22 cellular contexts compared by ENCODE assay signal in genomic region chr18:32753656-32754221, GRCh38. TPM values are rescaled to one million over a fixed set of nuclear protein-coding genes. Genes with fewer than 3 reads are reported as not detected.
DNase-seq lines count a peak whose midpoint lies in the region; ATAC-seq, FAIRE-seq and TF ChIP-seq lines count a peak whose summit lies in the region.
"Had no signal": no experiment of that assay in that cellular context is flagged by ENCODE, and none has a peak within 500 bp of the region (broad histone marks: within the 10 kb centered on the region; RNA-seq: fewer than 3 reads in every experiment).

No MANE protein-coding gene starts in this region.

- no CpG with 5 or more reads among the region's 4 CpGs for WGBS in H9 (ENCODE audit: extremely low coverage, insufficient read length, low lambda C conversion rate)

- H2BK15ac ChIP-seq in H9 (ENCODE audit: low read depth, low read length) = no peak overlapping the region

- DNase-seq in D721Med (ENCODE audit: insufficient read length, low spot score) (peak; percentile 73), H9 (no peak), NCI-H82 (lab: John Stamatoyannopoulos, UW) (peak; percentile 96), medulla oblongata (ENCODE audit: extremely low spot score) (peak; percentile 43), PC-3 (no peak)
- no peak for DNase-seq in activated CD4-positive, alpha-beta memory T cell treated with anti-CD3 and anti-CD28 coated beads, Interleukin-2, amount 10 ng/mL, durations not matched to agents 7 days and 5 days
- DNase-seq in activated T-cell treated with anti-CD3 and anti-CD28 coated beads, Interleukin-2, amount 50 U/mL, for 48 hours = no peak
- DNase-seq: CD4-positive, CD25-positive, alpha-beta regulatory T cell; DMS 273 treated with DMSO at 0.1 percent for 48 hours; NCI-H1694; NCI-H2081 treated with DMSO at 0.1 percent for 48 hours; NCI-H446 treated with DMSO at 0.1 percent for 48 hours; NCI-H748 treated with DMSO at 0.1 percent for 48 hours; T-helper 1 cell had no signal

- H3K9me3 Mint-ChIP-seq in H9 = peaks cover 0 to 3% of the 10 kb centered on the region in 2 experiments; a peak in 2 of 5 replicates
- no peaks in the 10 kb centered on the region for H3K9me3 Mint-ChIP-seq in activated CD4-positive, alpha-beta memory T cell treated with anti-CD3 and anti-CD28 coated beads, Interleukin-2, amount 10 ng/mL, durations not matched to agents 7 days and 5 days

- peaks cover 0 to 4% (median 0%) of the 10 kb centered on the region in 3 experiments; a peak in 2 of 7 replicates for H3K36me3 Mint-ChIP-seq in H9 (ENCODE audit: insufficient read depth in 1 of 3, low read depth in 3 of 3)
- H3K36me3 Mint-ChIP-seq in activated CD4-positive, alpha-beta memory T cell treated with anti-CD3 and anti-CD28 coated beads, Interleukin-2, amount 10 ng/mL, durations not matched to agents 7 days and 5 days (ENCODE audit: low read depth) = no peaks in the 10 kb centered on the region
- H3K36me3 Mint-ChIP-seq: CD4-positive, CD25-positive, alpha-beta regulatory T cell had no signal

- H3K4me1 ChIP-seq in H9 (ENCODE audit: insufficient read depth, low read length) (no peaks in the 10 kb centered on the region; the same call in 1 of the 2 replicates), PC-3 (ENCODE audit: insufficient read depth, low read length) (no peaks in the 10 kb centered on the region)
- H3K4me1 ChIP-seq: A549, SJSA1 had no signal

- H4K5ac ChIP-seq in H9 (ENCODE audit: insufficient read length, low read depth, low read length) = no peak overlapping the region

- H4K8ac ChIP-seq in H9 (replicated peaks; ENCODE audit: insufficient read length, low read depth, low read length) = no peak overlapping the region

- no peak for TF ChIP-seq CTCF in D721Med (IDR thresholded peaks at IDR 0.05; ENCODE audit: insufficient read depth, missing control alignments)
- TF ChIP-seq CTCF in H9 (conservative IDR thresholded peaks at IDR 0.05) = no peak
- no peak for TF ChIP-seq CTCF in PC-3 (conservative IDR thresholded peaks at IDR 0.05; ENCODE audit: low read depth, low read length)

- peaks cover 2% of the 10 kb centered on the region for H3K27me3 Mint-ChIP-seq in H9 (ENCODE audit: low read depth)
- H3K27me3 Mint-ChIP-seq in activated CD4-positive, alpha-beta memory T cell treated with anti-CD3 and anti-CD28 coated beads, Interleukin-2, amount 10 ng/mL, durations not matched to agents 7 days and 5 days = no peaks in the 10 kb centered on the region
- H3K27me3 Mint-ChIP-seq: IgD-negative memory B cell had no signal

- H3K4me2 ChIP-seq in H9 (ENCODE audit: insufficient read depth, insufficient read length, low read length) (no peak overlapping the region), PC-3 (ENCODE audit: low read length) (no peak overlapping the region)
- H3K4me2 ChIP-seq: A549 had no signal

- no peak overlapping the region for H3K23ac ChIP-seq in H9 (ENCODE audit: insufficient read length, low read depth, low read length)

- H3K4me1 Mint-ChIP-seq in H9 = peaks cover 47 to 53% of the 10 kb centered on the region in 2 experiments
- no peaks in the 10 kb centered on the region for H3K4me1 Mint-ChIP-seq in activated CD4-positive, alpha-beta memory T cell treated with anti-CD3 and anti-CD28 coated beads, Interleukin-2, amount 10 ng/mL, durations not matched to agents 7 days and 5 days
- H3K4me1 Mint-ChIP-seq: CD4-positive, CD25-positive, alpha-beta regulatory T cell had no signal

- H2BK120ac ChIP-seq in H9 (ENCODE audit: low read depth, low read length, poor library complexity, severe bottlenecking) = no peak overlapping the region

- peak overlapping the region in 2 of 3 experiments; percentile 76 to 94; a peak in 2 of 7 replicates for H3K27ac Mint-ChIP-seq in H9
- H3K27ac Mint-ChIP-seq in activated CD4-positive, alpha-beta memory T cell treated with anti-CD3 and anti-CD28 coated beads, Interleukin-2, amount 10 ng/mL, durations not matched to agents 7 days and 5 days = no peak overlapping the region
- H3K27ac Mint-ChIP-seq: IgD-negative memory B cell had no signal

- no peak overlapping the region for H3K56ac ChIP-seq in H9 (ENCODE audit: insufficient read length, low read depth, low read length)

- H3F3A ChIP-seq in PC-3 (ENCODE audit: low read length, unreplicated experiment) = no peaks in the 10 kb centered on the region

- H3K14ac ChIP-seq in H9 (ENCODE audit: insufficient read depth, low read length) = no peak overlapping the region

- H3T11ph ChIP-seq in H9 (ENCODE audit: low read length) = no peak overlapping the region

- H3K27me3 ChIP-seq in H9 (ENCODE audit: insufficient read depth, low read length) (no peaks in the 10 kb centered on the region), PC-3 (ENCODE audit: low read length) (no peaks in the 10 kb centered on the region)

- POLR2A ChIA-PET in activated CD4-positive, alpha-beta memory T cell treated with anti-CD3 and anti-CD28 coated beads, Interleukin-2, amount 10 ng/mL, durations not matched to agents 7 days and 5 days (lab: Charles Lee) = no interaction called here
- POLR2A ChIA-PET in PC-3 (lab: Charles Lee; ENCODE audit: unreplicated experiment) = no interaction called here

- H3K4me3 Mint-ChIP-seq in H9 = no peak overlapping the region
- H3K4me3 Mint-ChIP-seq in activated CD4-positive, alpha-beta memory T cell treated with anti-CD3 and anti-CD28 coated beads, Interleukin-2, amount 10 ng/mL, durations not matched to agents 7 days and 5 days = no peak overlapping the region
- H3K4me3 Mint-ChIP-seq: CD4-positive, CD25-positive, alpha-beta regulatory T cell; IgD-negative memory B cell had no signal

- no peak overlapping the region for H2BK5ac ChIP-seq in H9 (ENCODE audit: insufficient read length, low read length)

- H2AFZ ChIP-seq in H9 (ENCODE audit: low read length) (no peak overlapping the region), PC-3 (ENCODE audit: low read length) (no peak overlapping the region)

- no peak overlapping the region for H3K4me3 ChIP-seq in PC-3 (ENCODE audit: low read length)
- H3K4me3 ChIP-seq: A549, SJSA1 had no signal

- H4K20me1 ChIP-seq in H9 (ENCODE audit: control insufficient read depth, insufficient read depth, insufficient read length) = no peaks in the 10 kb centered on the region
- H4K20me1 ChIP-seq in PC-3 (ENCODE audit: low read length) = no peaks in the 10 kb centered on the region

- H4K91ac ChIP-seq in H9 (ENCODE audit: insufficient read length, low read depth, low read length) = no peak overlapping the region

- no TSS peak for BruUV-seq in PC-3 (replicated peaks; lab: Mats Ljungman, UMichigan)

- H3K9me3 ChIP-seq in H9 (ENCODE audit: control insufficient read depth, low read depth, low read length) = no peaks in the 10 kb centered on the region
- H3K9me3 ChIP-seq in PC-3 (ENCODE audit: low read length) = no peaks in the 10 kb centered on the region
- H3K9me3 ChIP-seq: A549, SJSA1 had no signal

- H3K9ac ChIP-seq in H9 (ENCODE audit: extremely low read depth, insufficient read length, low read length) = no peak overlapping the region
- H3K9ac ChIP-seq in PC-3 (ENCODE audit: low read length) = no peak overlapping the region

- peak; percentile 100 for FAIRE-seq in D721Med (lab: Jason Lieb, UNC)
- FAIRE-seq: A549, G401.6, RCC 7860 had no signal

- H2BK12ac ChIP-seq in H9 (ENCODE audit: insufficient read length, low read depth, low read length) = no peak overlapping the region

- no peak overlapping the region for H2AK5ac ChIP-seq in H9 (ENCODE audit: insufficient read length, low read length)

- H3K27ac ChIP-seq in H9 (ENCODE audit: insufficient read length, low read depth, low read length) = no peak overlapping the region
- no peak overlapping the region for H3K27ac ChIP-seq in PC-3 (ENCODE audit: low read length)
- H3K27ac ChIP-seq: A549, SJSA1 had no signal

- no peak overlapping the region for H3K4ac ChIP-seq in H9 (ENCODE audit: low read depth, low read length)

- no peaks in the 10 kb centered on the region for H3K9me2 ChIP-seq in PC-3 (replicated peaks; ENCODE audit: low read length)

- H3K23me2 ChIP-seq in H9 (ENCODE audit: insufficient read length, low read depth, low read length, poor library complexity, severe bottlenecking) = no peaks in the 10 kb centered on the region

- H3K79me1 ChIP-seq in H9 (ENCODE audit: insufficient read depth, low read depth, low read length, poor library complexity, severe bottlenecking) = no peaks in the 10 kb centered on the region

- intact Hi-C loops in PC-3 (cut with micrococcal nuclease) = no loop called here

- no peaks in the 10 kb centered on the region for H3K36me3 ChIP-seq in PC-3 (ENCODE audit: low read depth, low read length)
- H3K36me3 ChIP-seq: SJSA1 had no signal

- CTCF ChIA-PET in activated CD4-positive, alpha-beta memory T cell treated with anti-CD3 and anti-CD28 coated beads, Interleukin-2, amount 10 ng/mL, durations not matched to agents 7 days and 5 days (lab: Charles Lee) = no interaction called here
- CTCF ChIA-PET in PC-3 (lab: Charles Lee) = no interaction called here

- no peak overlapping the region for H2BK20ac ChIP-seq in H9 (ENCODE audit: low read depth, low read length, poor library complexity, severe bottlenecking)

- ATAC-seq in GM18870 (IDR thresholded peaks at IDR 0.05; ENCODE audit: unreplicated experiment) = no peak
- ATAC-seq in PC-3 = no peak
- ATAC-seq: A549, HCT116 had no signal

- H3K79me2 ChIP-seq in H9 (ENCODE audit: insufficient read depth, low read length) (no peaks in the 10 kb centered on the region), PC-3 (ENCODE audit: low read length) (no peaks in the 10 kb centered on the region)

- H3K18ac ChIP-seq in H9 (ENCODE audit: insufficient read length, low read depth, low read length) = no peak overlapping the region

RNA-seq across cellular contexts. Expression of gene KLHL14, which starts 19.1 kb away (rescaled TPM):
- total RNA-seq in H9 (2021) (0.90 and 1.0 TPM in 2 replicates), PC-3 (2014; rRNA removed) (not detected in 2 replicates)
- not detected for total RNA-seq in activated CD4-positive, alpha-beta memory T cell treated with anti-CD3 and anti-CD28 coated beads, Interleukin-2, amount 10 ng/mL, durations not matched to agents 7 days and 5 days
- total RNA-seq: CD4-positive, CD25-positive, alpha-beta regulatory T cell; M059J; SJSA1 had no signal

Comparison
In these comparisons a context has a peak if more than half of its experiments do, and no peak if none do; other contexts are left out.
1. DNase-seq: peak in D721Med (single experiment), NCI-H82 (single experiment) and medulla oblongata (single experiment); none in H9 (single experiment), activated CD4-positive, alpha-beta memory T cell treated with anti-CD3 and anti-CD28 coated beads, Interleukin-2, amount 10 ng/mL, durations not matched to agents 7 days and 5 days (single experiment), activated T-cell treated with anti-CD3 and anti-CD28 coated beads, Interleukin-2, amount 50 U/mL, for 48 hours (0 of 2) and PC-3 (single experiment).